ENCODE assay signal across 8 cellular contexts in genomic region chr18:49359732-49360444, GRCh38.
DNase-seq lines count a peak whose midpoint lies in the region; ATAC-seq, FAIRE-seq and TF ChIP-seq lines count a peak whose summit lies in the region.

No MANE protein-coding gene starts in this region.

- ATAC-seq in HG03175 (IDR thresholded peaks at IDR 0.05; ENCODE audit: unreplicated experiment) (peak; percentile 82), K562 (no peak), HepG2 (no peak)

- POLR2A ChIA-PET in K562 (lab: Yijun Ruan, JAX) (no interaction called here), HepG2 (lab: Yijun Ruan, JAX) (no interaction called here)

- no peak overlapping the region for H3K27ac ChIP-seq in K562 (ENCODE audit: extremely low read depth, low read depth, low read length)
- H3K27ac ChIP-seq in HepG2 (ENCODE audit: extremely low read length, insufficient read depth, low read length): no peak overlapping the region

- in situ Hi-C loops in K562 (cut with MboI) (no loop called here), HepG2 (cut with HindIII; ENCODE audit: extremely low pct_ligation_motif_present, low pct_unique_long_range_greater_than_20kb) (no loop called here)

- H2AFZ ChIP-seq in K562 (ENCODE audit: low read depth, low read length) (no peak overlapping the region), HepG2 (ENCODE audit: low read length) (no peak overlapping the region)

- TF ChIP-seq POLR2A in K562 (conservative IDR thresholded peaks at IDR 0.05) (no peak), HepG2 (IDR thresholded peaks at IDR 0.05; ENCODE audit: insufficient read depth in 1 of 2, low read depth in 2 of 2, low read length in 2 of 2) (no peak)

- TF ChIP-seq EP300 in K562 (IDR thresholded peaks at IDR 0.05; ENCODE audit: low read length): no peak
- TF ChIP-seq EP300 in HepG2 (IDR thresholded peaks at IDR 0.05; ENCODE audit: low read depth in 2 of 2, low read length in 2 of 2): no peak
- TF ChIP-seq EP300 in HepG2 (CRISPR knock-in tag; IDR thresholded peaks at IDR 0.05; ENCODE audit: borderline replicate concordance): no peak

- H3K9me3 ChIP-seq in K562 (replicated peaks; ENCODE audit: control insufficient read depth, insufficient read depth, low read depth, low read length) (no peaks in the 10 kb centered on the region), HepG2 (ENCODE audit: low read length) (no peaks in the 10 kb centered on the region)

- H3K9ac ChIP-seq in K562 (ENCODE audit: insufficient read depth in 1 of 2, low read depth in 2 of 2, low read length in 2 of 2): no peak overlapping the region
- no peak overlapping the region for H3K9ac ChIP-seq in HepG2 (ENCODE audit: insufficient read depth, low read depth, low read length)

- H3K79me2 ChIP-seq in K562 (ENCODE audit: control insufficient read depth, insufficient read depth, low read length) (no peaks in the 10 kb centered on the region), HepG2 (ENCODE audit: insufficient read depth, low read length) (no peaks in the 10 kb centered on the region)

- H4K20me1 ChIP-seq in K562 (replicated peaks; ENCODE audit: control insufficient read depth, insufficient read depth, low read length): no peaks in the 10 kb centered on the region
- H4K20me1 ChIP-seq in HepG2 (ENCODE audit: insufficient read depth, low read length): no peaks in the 10 kb centered on the region

- H3K27me3 ChIP-seq in K562 (ENCODE audit: control insufficient read depth in 2 of 2, insufficient read depth in 2 of 2, low read length in 2 of 2) (no peaks in the 10 kb centered on the region), HepG2 (ENCODE audit: control insufficient read depth in 1 of 2, insufficient read depth in 2 of 2, low read length in 2 of 2) (no peaks in the 10 kb centered on the region)

- BruUV-seq in K562 (replicated peaks; lab: Mats Ljungman, UMichigan) (no TSS peak), HepG2 (replicated peaks; lab: Mats Ljungman, UMichigan) (no TSS peak)

- intact Hi-C loops in K562 (cut with micrococcal nuclease): no loop called here
- intact Hi-C loops in HepG2 (cut with micrococcal nuclease; ENCODE audit: unreplicated experiment): no loop called here

- H3K4me2 ChIP-seq in K562 (ENCODE audit: insufficient read depth, low read length) (no peak overlapping the region), HepG2 (ENCODE audit: low read depth, low read length) (no peak overlapping the region)

- DNase-seq in NCI-H748 (lab: John Stamatoyannopoulos, UW; ENCODE audit: unreplicated experiment) (peak; percentile 20), NCI-H748 treated with DMSO at 0.1 percent for 48 hours (lab: John Stamatoyannopoulos, UW) (no peak), K562 (ENCODE audit: extremely low read depth in 1 of 4, low spot score in 3 of 4) (no peak), skeletal muscle cell (ENCODE audit: low read depth) (peak; percentile 52), HepG2 (ENCODE audit: low spot score) (no peak), DMS 273 (lab: John Stamatoyannopoulos, UW; ENCODE audit: unreplicated experiment) (no peak), COLO668 (lab: John Stamatoyannopoulos, UW; ENCODE audit: unreplicated experiment) (no peak)

- peaks cover 10% of the 10 kb centered on the region; the same call in 2 of the 3 replicates for H3K36me3 ChIP-seq in K562 (ENCODE audit: control insufficient read depth, insufficient read depth, low read length)
- H3K36me3 ChIP-seq in HepG2 (replicated peaks in 1 of 2; ENCODE audit: control insufficient read depth in 1 of 2, insufficient read depth in 2 of 2, low read length in 2 of 2): peaks cover 0 to 13% of the 10 kb centered on the region in 2 experiments; a peak in 2 of 5 replicates

- TF ChIP-seq RAD21 in K562 (CRISPR knock-in tag; conservative IDR thresholded peaks at IDR 0.05 in 1 of 2, IDR thresholded peaks at IDR 0.05 in 1 of 2): no peak
- no peak for TF ChIP-seq RAD21 in HepG2 (CRISPR knock-in tag; IDR thresholded peaks at IDR 0.05)

- H3K4me1 ChIP-seq in K562 (replicated peaks in 1 of 2; ENCODE audit: control insufficient read depth in 2 of 2, insufficient read depth in 2 of 2, low read length in 2 of 2) (peaks cover 0 to 6% of the 10 kb centered on the region in 2 experiments; a peak in 2 of 5 replicates), HepG2 (ENCODE audit: insufficient read depth, low read length) (no peaks in the 10 kb centered on the region)

- TF ChIP-seq CTCF in K562 (IDR thresholded peaks at IDR 0.05 in 2 of 3, conservative IDR thresholded peaks at IDR 0.05 in 1 of 3; ENCODE audit: insufficient read depth in 2 of 3, low read depth in 1 of 3, low read length in 3 of 3): no peak
- TF ChIP-seq CTCF in HepG2 (CRISPR knock-in tag; IDR thresholded peaks at IDR 0.05): no peak

- CTCF ChIA-PET in K562 (lab: Yijun Ruan, JAX; ENCODE audit: low intra/inter-chr PET ratio): no interaction called here
- CTCF ChIA-PET in HepG2 (lab: Yijun Ruan, JAX; ENCODE audit: low intra/inter-chr PET ratio, low total read pairs): no interaction called here

- H3K9me1 ChIP-seq in K562 (ENCODE audit: control insufficient read depth, insufficient read depth, low read length): no peaks in the 10 kb centered on the region

- FAIRE-seq in K562 (lab: Jason Lieb, UNC): no peak
- FAIRE-seq in HepG2 (lab: Jason Lieb, UNC): no peak

- WGBS in K562 (ENCODE audit: insufficient coverage, low coverage, missing lambda C conversion rate): 63% methylated on average over 6 of the region's 7 CpGs
- 92% methylated on average over 7 of the region's 7 CpGs for WGBS in HepG2 (ENCODE audit: low lambda C conversion rate)

- H3K4me3 ChIP-seq in K562 (no peak overlapping the region), skeletal muscle cell (ENCODE audit: low read depth, low read length) (no peak overlapping the region), HepG2 (replicated peaks in 1 of 3; ENCODE audit: insufficient read depth in 1 of 3, low read depth in 2 of 3, low read length in 3 of 3) (no peak overlapping the region)

TF ChIP-seq in K562, 482 proteins besides CTCF, POLR2A, EP300 and RAD21 (continues in another document):
- no peak for TF ChIP-seq ZNF3 (CRISPR knock-in tag; IDR thresholded peaks at IDR 0.05)

TF ChIP-seq in HepG2, 621 proteins besides CTCF, POLR2A, EP300 and RAD21 (continues in another document):
- no peak for TF ChIP-seq ONECUT2 (CRISPR knock-in tag; IDR thresholded peaks at IDR 0.05)
- TF ChIP-seq RFX3 (CRISPR knock-in tag; IDR thresholded peaks at IDR 0.05): no peak
- no peak for TF ChIP-seq THRA (CRISPR knock-in tag; IDR thresholded peaks at IDR 0.05; ENCODE audit: borderline replicate concordance)
- TF ChIP-seq PBX2 (CRISPR knock-in tag; IDR thresholded peaks at IDR 0.05): no peak
- no peak for TF ChIP-seq ZNF17 (CRISPR knock-in tag; IDR thresholded peaks at IDR 0.05)
- TF ChIP-seq RFX1 (IDR thresholded peaks at IDR 0.05): no peak
- TF ChIP-seq MZF1 (CRISPR knock-in tag; IDR thresholded peaks at IDR 0.05; ENCODE audit: borderline replicate concordance): no peak
- TF ChIP-seq ZNF549 (CRISPR knock-in tag; IDR thresholded peaks at IDR 0.05): no peak
- no peak for TF ChIP-seq KLF11 (CRISPR knock-in tag; IDR thresholded peaks at IDR 0.05)
- no peak for TF ChIP-seq NCOA2 (CRISPR knock-in tag; IDR thresholded peaks at IDR 0.05)
- TF ChIP-seq THAP8 (CRISPR knock-in tag; IDR thresholded peaks at IDR 0.05; ENCODE audit: borderline replicate concordance): no peak
- TF ChIP-seq YEATS4 (CRISPR knock-in tag; IDR thresholded peaks at IDR 0.05; ENCODE audit: borderline replicate concordance): no peak
- no peak for TF ChIP-seq PRDM4 (CRISPR knock-in tag; IDR thresholded peaks at IDR 0.05; ENCODE audit: borderline replicate concordance)

Comparison
In these comparisons a context has a peak if more than half of its experiments do, and no peak if none do; other contexts are left out.
1. DNase-seq: peak in NCI-H748 (single experiment) and skeletal muscle cell (single experiment); none in NCI-H748 treated with DMSO at 0.1 percent for 48 hours (single experiment), K562 (0 of 4), HepG2 (single experiment), DMS 273 (single experiment) and COLO668 (single experiment).